In the genomic region with DNA sequence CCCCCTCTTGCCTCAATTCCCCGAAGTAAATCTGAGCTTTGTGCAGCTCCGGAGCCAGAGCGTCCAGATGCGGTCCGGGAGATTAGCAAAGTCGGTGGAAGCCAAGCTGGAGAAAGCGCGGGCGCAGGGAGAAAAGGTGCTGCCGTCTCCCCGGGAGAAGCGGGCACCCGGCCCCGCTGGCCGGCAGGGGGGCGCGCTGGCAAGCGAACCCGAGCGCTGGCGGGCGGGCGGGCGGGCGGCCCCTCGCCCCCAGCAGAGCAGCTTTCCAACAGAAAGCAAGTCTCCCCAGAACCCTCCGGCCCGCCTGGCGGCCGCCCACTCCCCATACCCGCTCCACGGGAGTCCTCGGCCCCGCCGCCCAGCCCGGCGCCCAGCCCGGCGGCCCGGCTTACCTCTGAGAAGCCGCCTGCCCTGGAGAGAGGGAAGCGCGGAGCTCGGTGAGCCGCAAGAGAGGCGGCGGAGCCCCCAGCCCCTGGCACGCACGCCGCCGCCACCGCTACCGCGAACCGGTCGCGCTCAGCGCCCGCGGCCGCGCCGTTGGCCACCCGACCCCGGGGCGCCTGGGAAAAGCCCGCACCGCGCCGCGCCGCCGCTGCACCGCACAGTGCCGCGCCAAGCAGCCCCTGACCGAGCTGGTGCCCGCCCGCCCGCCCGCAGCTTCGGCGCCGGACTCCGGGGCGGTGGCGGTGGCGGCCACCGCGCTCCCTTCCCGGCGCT, we compare ENCODE assay signal across 8 cellular contexts. TPM values are rescaled to one million over a fixed set of nuclear protein-coding genes. Genes with fewer than 3 reads are reported as not detected.
DNase-seq lines count a peak whose midpoint lies in the region; ATAC-seq, FAIRE-seq and TF ChIP-seq lines count a peak whose summit lies in the region.

No MANE protein-coding gene starts in this region.

- H2AFZ ChIP-seq in SK-N-SH (ENCODE audit: low read depth) (peak overlapping the region; percentile 79; the same call in 1 of the 2 replicates), GM12878 (ENCODE audit: control insufficient read depth, low read depth, low read length) (no peak overlapping the region)

- RAD21 ChIA-PET in GM12878 (lab: Charles Lee; ENCODE audit: unreplicated experiment) = no interaction called here

- CTCF ChIA-PET in SK-N-SH (lab: Yijun Ruan, JAX) (interaction anchor here (0.5 to 3.5 kb wide), 4 partner anchors 29 to 231 kb away, joined by 3 to 12 read pairs (median 4); a partner anchor contains a TSS), GM12878 (lab: Yijun Ruan, JAX) (no interaction called here)

- WGBS in SK-N-SH (ENCODE audit: low lambda C conversion rate) = 1% methylated on average over 10 of the region's 92 CpGs
- WGBS in GM12878 (ENCODE audit: insufficient coverage, insufficient replicate concordance, low lambda C conversion rate, missing lambda C conversion rate) = 42% methylated on average over 28 of the region's 92 CpGs

- H3K27ac ChIP-seq in SK-N-SH (ENCODE audit: low read depth in 2 of 2, low read length in 1 of 2) (no peak overlapping the region; a peak in 1 of 4 replicates), HUES48 (ENCODE audit: low read depth, low read length) (no peak overlapping the region), GM12878 (ENCODE audit: control insufficient read depth, insufficient read depth) (no peak overlapping the region)

- H3K36me3 ChIP-seq in SK-N-SH (replicated peaks in 1 of 2; ENCODE audit: control insufficient read depth in 1 of 2, insufficient read depth in 2 of 2, low read length in 1 of 2) = no peaks in the 10 kb centered on the region
- no peaks in the 10 kb centered on the region for H3K36me3 ChIP-seq in HUES48 (ENCODE audit: control insufficient read depth, insufficient read depth, low read length)
- H3K36me3 ChIP-seq in GM12878 (ENCODE audit: control insufficient read depth in 2 of 2, insufficient read depth in 2 of 2, low read length in 1 of 2) = no peaks in the 10 kb centered on the region

- TF ChIP-seq EP300 in SK-N-SH (IDR thresholded peaks at IDR 0.05; ENCODE audit: borderline replicate concordance in 1 of 2, low read depth in 1 of 2, low read length in 1 of 2) = no peak
- TF ChIP-seq EP300 in GM12878 (IDR thresholded peaks at IDR 0.05; ENCODE audit: borderline replicate concordance in 1 of 2, control insufficient read depth in 1 of 2, low read depth in 2 of 2, low read length in 2 of 2) = no peak

- no peak for FAIRE-seq in GM12878 (lab: Jason Lieb, UNC)

- DNase-seq in SK-N-SH (peak; percentile 75), GM12878 (ENCODE audit: low read depth, low spot score) (no peak), memory B cell (ENCODE audit: low spot score in 2 of 2) (no peak), T-helper 9 cell (no peak)
- DNase-seq in central memory CD4-positive, alpha-beta T cell = no peak

- POLR2A ChIA-PET in SK-N-SH (lab: Yijun Ruan, JAX) = interaction anchor here (4.5 kb wide), 1 partner anchor 29 kb away, joined by 20 read pairs; a partner anchor contains a TSS
- POLR2A ChIA-PET in GM12878 (lab: Charles Lee) = no interaction called here

- H3K4me3 ChIP-seq in SK-N-SH (ENCODE audit: low read depth in 2 of 2, low read length in 1 of 2) = peak overlapping the region; percentile 50 to 70
- H3K4me3 ChIP-seq in HUES48 (ENCODE audit: low read depth, low read length) = peak overlapping the region; percentile 59
- no peak overlapping the region for H3K4me3 ChIP-seq in GM12878

- no peak overlapping the region for H3K27ac Mint-ChIP-seq in memory B cell

- peak overlapping the region; percentile 99 for H3K4me2 ChIP-seq in SK-N-SH
- H3K4me2 ChIP-seq in GM12878 (ENCODE audit: control insufficient read depth, insufficient read depth) = peak overlapping the region; percentile 71

- intact Hi-C loops in GM12878 (cut with micrococcal nuclease; ENCODE audit: unreplicated experiment) = no loop called here

- no peaks in the 10 kb centered on the region for H3F3A ChIP-seq in SK-N-SH (replicated peaks; ENCODE audit: insufficient read depth)

- in situ Hi-C loops in GM12878 (cut with MboI) = no loop called here

- peaks cover 9% of the 10 kb centered on the region for H3K4me1 Mint-ChIP-seq in memory B cell

- no peaks in the 10 kb centered on the region for H3K9me2 ChIP-seq in SK-N-SH

- peak overlapping the region; percentile 83 for H3K4me3 Mint-ChIP-seq in memory B cell

- H4K20me1 ChIP-seq in SK-N-SH (ENCODE audit: insufficient read depth) (no peaks in the 10 kb centered on the region), GM12878 (ENCODE audit: control insufficient read depth, insufficient read depth) (no peaks in the 10 kb centered on the region)

- 0 out of 2 replicates have a peak, but pooled peaks have one; percentile 5 for TF ChIP-seq CTCF in SK-N-SH (IDR thresholded peaks at IDR 0.05)
- TF ChIP-seq CTCF in GM12878 (IDR thresholded peaks at IDR 0.05 in 2 of 3, conservative IDR thresholded peaks at IDR 0.05 in 1 of 3; ENCODE audit: control insufficient read depth in 2 of 3, extremely low read depth in 1 of 3, insufficient read depth in 1 of 3, low read depth in 3 of 3, low read length in 3 of 3) = no peak

- H3K9me3 Mint-ChIP-seq in memory B cell = no peaks in the 10 kb centered on the region

- SMC1A ChIA-PET in GM12878 (lab: Charles Lee; ENCODE audit: uncharacterized antibody, unreplicated experiment) = no interaction called here

- H3K4me1 ChIP-seq in SK-N-SH (ENCODE audit: control insufficient read depth in 1 of 2, insufficient read depth in 2 of 2, low read depth in 1 of 2, low read length in 1 of 2) (peaks cover 0 to 30% of the 10 kb centered on the region in 2 experiments; a peak in 1 of 4 replicates), HUES48 (ENCODE audit: control insufficient read depth, insufficient read depth, low read length) (peaks cover 12% of the 10 kb centered on the region; the same call in 1 of the 2 replicates), GM12878 (ENCODE audit: control insufficient read depth, insufficient read depth, low read length) (no peaks in the 10 kb centered on the region)

- TF ChIP-seq POLR2A in GM12878 (IDR thresholded peaks at IDR 0.05; ENCODE audit: low read depth, low read length) = no peak

- no peak overlapping the region for H3K9ac ChIP-seq in SK-N-SH
- H3K9ac ChIP-seq in HUES48 (ENCODE audit: low read depth, low read length) = no peak overlapping the region
- H3K9ac ChIP-seq in GM12878 (ENCODE audit: control insufficient read depth, insufficient read depth, low read length) = no peak overlapping the region

- ATAC-seq in SK-N-SH treated with all-trans-retinoic acid at 6 μM for 48 hours = no peak
- no peak for ATAC-seq in GM12878
- ATAC-seq in memory B cell (ENCODE audit: low read depth) = peak; percentile 9
- no peak for ATAC-seq in GM21825 (IDR thresholded peaks at IDR 0.05; ENCODE audit: unreplicated experiment)

- TF ChIP-seq RAD21 in SK-N-SH (IDR thresholded peaks at IDR 0.05; ENCODE audit: low read length) (no peak), GM12878 (IDR thresholded peaks at IDR 0.05; ENCODE audit: insufficient read depth, low read depth, low read length) (no peak)

- no peaks in the 10 kb centered on the region for H3K36me3 Mint-ChIP-seq in memory B cell

- BruUV-seq in GM12878 (replicated peaks; lab: Mats Ljungman, UMichigan) = no TSS peak

- peaks cover 66% of the 10 kb centered on the region for H3K27me3 ChIP-seq in SK-N-SH (ENCODE audit: insufficient read depth)
- H3K27me3 ChIP-seq in HUES48 (ENCODE audit: control insufficient read depth, insufficient read depth, low read length) = peaks cover 92% of the 10 kb centered on the region
- H3K27me3 ChIP-seq in GM12878 (replicated peaks in 1 of 2; ENCODE audit: control insufficient read depth in 2 of 2, insufficient read depth in 2 of 2, low read length in 1 of 2) = peaks cover 7 to 26% of the 10 kb centered on the region in 2 experiments

- peaks cover 13% of the 10 kb centered on the region for H3K27me3 Mint-ChIP-seq in memory B cell

- no peaks in the 10 kb centered on the region for H3K79me2 ChIP-seq in SK-N-SH (ENCODE audit: insufficient read depth)
- H3K79me2 ChIP-seq in GM12878 (ENCODE audit: control insufficient read depth, insufficient read depth, low read length) = no peaks in the 10 kb centered on the region

- H3K9me3 ChIP-seq in SK-N-SH (no peaks in the 10 kb centered on the region), HUES48 (ENCODE audit: control insufficient read depth, insufficient read depth, low read length) (peaks cover 15% of the 10 kb centered on the region; the same call in 1 of the 2 replicates), GM12878 (replicated peaks; ENCODE audit: control insufficient read depth, insufficient read depth, low read length) (no peaks in the 10 kb centered on the region; the same call in 1 of the 3 replicates)

RNA-seq across cellular contexts. Expression of a gene that starts 0.5 kb away (rescaled TPM):
- polyA plus RNA-seq in SK-N-SH (2012; rRNA removed) = 0.41 and 0.44 TPM in 2 replicates
- 0.15 and 0.39 TPM in 2 replicates for polyA plus RNA-seq in SK-N-SH (2012; cell fraction: cytosol; rRNA removed)
- 0.43 and 0.94 TPM in 2 replicates for polyA plus RNA-seq in SK-N-SH (2012; cell fraction: nucleus; rRNA removed)
- not detected in 2 replicates for total RNA-seq in GM12878 (2013; cell fraction: nucleolus; rRNA removed)
- 0.22 TPM in 1 of 2 replicates, not detected in the other for total RNA-seq in GM12878 (2014; rRNA removed)
- total RNA-seq in GM12878 (2014; rRNA removed; fragmentation: Illumina TruSeq; extraction: Trizol) = not detected in 2 replicates
- not detected in 2 replicates for total RNA-seq in GM12878 (2021)
- polyA plus RNA-seq in GM12878 (2011; ENCODE audit: low read depth) = not detected
- polyA plus RNA-seq in GM12878 (2011; rRNA removed) = 0.30 TPM in 1 of 2 replicates, not detected in the other
- 0.10 TPM in 1 of 2 replicates, not detected in the other for polyA plus RNA-seq in GM12878 (2011; cell fraction: cytosol; rRNA removed)
- polyA plus RNA-seq in GM12878 (2011; cell fraction: nucleus; rRNA removed) = 0.33 TPM in 1 of 2 replicates, not detected in the other
- polyA plus RNA-seq in GM12878 (2012) = not detected in 2 replicates
- not detected in 2 replicates for polyA plus RNA-seq in GM12878 (2014; fragmentation: Illumina TruSeq; extraction: Trizol)
- not detected for polyA plus RNA-seq in GM12878 (2014; fragmentation: Nextera tagmentation; extraction: Ambion mirVana)
- polyA plus RNA-seq in GM12878 (2014; rRNA removed) = 0.36 and 0.56 TPM in 2 replicates
- polyA plus RNA-seq in GM12878 (2016; fragmentation: Nextera tagmentation; extraction: Ambion mirVana) = not detected
- 0.26 TPM in 1 of 2 replicates, not detected in the other for polyA minus RNA-seq in GM12878 (2011; rRNA and poly(A)+ RNA removed)
- not detected in 2 replicates for polyA minus RNA-seq in GM12878 (2011; cell fraction: cytosol; rRNA and poly(A)+ RNA removed)
- not detected in 2 replicates for polyA minus RNA-seq in GM12878 (2011; cell fraction: nucleus; rRNA and poly(A)+ RNA removed)

RNA-seq across cellular contexts. Expression of a gene that starts 29.2 kb away (rescaled TPM):
- polyA plus RNA-seq in SK-N-SH (2012; rRNA removed) (2,440 and 2,716 TPM in 2 replicates), GM12878 (2011; rRNA removed) (2,950 and 2,951 TPM in 2 replicates), GM12878 (2014; fragmentation: Illumina TruSeq; extraction: Trizol) (3,485 and 4,083 TPM in 2 replicates), GM12878 (2014; fragmentation: Nextera tagmentation; extraction: Ambion mirVana) (1,000 to 10,000 TPM; 1,791 to 1,844 TPM), GM12878 (2014; rRNA removed) (2,579 and 2,978 TPM in 2 replicates), GM12878 (2016; fragmentation: Nextera tagmentation; extraction: Ambion mirVana) (100 to 1,000 TPM; 655 to 682 TPM)
- polyA plus RNA-seq in SK-N-SH (2012; cell fraction: cytosol; rRNA removed) = 3,019 and 3,365 TPM in 2 replicates
- 414 and 750 TPM in 2 replicates for polyA plus RNA-seq in SK-N-SH (2012; cell fraction: nucleus; rRNA removed)
- 245 and 264 TPM in 2 replicates for total RNA-seq in GM12878 (2013; cell fraction: nucleolus; rRNA removed)
- total RNA-seq in GM12878 (2014; rRNA removed) (2,058 and 2,209 TPM in 2 replicates), GM12878 (2014; rRNA removed; fragmentation: Illumina TruSeq; extraction: Trizol) (2,377 and 2,415 TPM in 2 replicates), GM12878 (2021) (1,872 and 1,950 TPM in 2 replicates)
- 3,382 TPM for polyA plus RNA-seq in GM12878 (2011; ENCODE audit: low read depth)
- polyA plus RNA-seq in GM12878 (2011; cell fraction: cytosol; rRNA removed) = 3,063 and 3,447 TPM in 2 replicates
- 1,192 and 1,272 TPM in 2 replicates for polyA plus RNA-seq in GM12878 (2011; cell fraction: nucleus; rRNA removed)
- 3,368 and 3,751 TPM in 2 replicates for polyA plus RNA-seq in GM12878 (2012)
- 1,871 and 1,904 TPM in 2 replicates for polyA minus RNA-seq in GM12878 (2011; rRNA and poly(A)+ RNA removed)
- 549 and 570 TPM in 2 replicates for polyA minus RNA-seq in GM12878 (2011; cell fraction: cytosol; rRNA and poly(A)+ RNA removed)
- polyA minus RNA-seq in GM12878 (2011; cell fraction: nucleus; rRNA and poly(A)+ RNA removed) = 225 and 312 TPM in 2 replicates
